6 cellular contexts compared by ENCODE assay signal in genomic region chrX:63795406-63795805, GRCh38. TPM values are rescaled to one million over a fixed set of nuclear protein-coding genes. Genes with fewer than 3 reads are reported as not detected.
DNase-seq lines count a peak whose midpoint lies in the region; ATAC-seq lines count a peak whose summit lies in the region.
"Not testable (repeated sequence)": the region's sequence is repeated elsewhere in the genome, so short reads cannot be mapped to it uniquely, and the experiment has no call there.

No MANE protein-coding gene starts in this region.

- CTCF ChIA-PET in activated CD4-positive, alpha-beta T cell treated with anti-CD3 and anti-CD28 coated beads for 36 hours (lab: Charles Lee) = not testable (repeated sequence)

- H3K4me1 Mint-ChIP-seq in activated CD4-positive, alpha-beta T cell treated with anti-CD3 and anti-CD28 coated beads for 36 hours = peaks cover 13% of the 10 kb centered on the region
- not testable (repeated sequence) for H3K4me1 Mint-ChIP-seq in activated T-cell treated with anti-CD3 and anti-CD28 coated beads, Interleukin-2, amount 50 U/mL, for 4 hours (ENCODE audit: low read depth); activated naive CD4-positive, alpha-beta T cell treated with anti-CD3 and anti-CD28 coated beads, Interleukin-2, amount 50 U/mL, for 24 hours; activated naive CD8-positive, alpha-beta T cell treated with anti-CD3 and anti-CD28 coated beads, Interleukin-2, amount 50 U/mL, for 24 hours; stimulated activated naive CD8-positive, alpha-beta T cell treated with anti-CD3 and anti-CD28 coated beads, Interleukin-15, amount 100 ng/mL, for 72 hours

- not testable (repeated sequence) for H3K36me3 Mint-ChIP-seq in activated CD4-positive, alpha-beta T cell treated with anti-CD3 and anti-CD28 coated beads for 36 hours (ENCODE audit: low read depth); activated T-cell treated with anti-CD3 and anti-CD28 coated beads, Interleukin-2, amount 50 U/mL, for 4 hours (ENCODE audit: insufficient read depth); activated naive CD4-positive, alpha-beta T cell treated with anti-CD3 and anti-CD28 coated beads, Interleukin-2, amount 50 U/mL, for 24 hours; activated naive CD8-positive, alpha-beta T cell treated with anti-CD3 and anti-CD28 coated beads, Interleukin-2, amount 50 U/mL, for 24 hours (ENCODE audit: low read depth)

- POLR2A ChIA-PET in activated CD4-positive, alpha-beta T cell treated with anti-CD3 and anti-CD28 coated beads for 36 hours (lab: Charles Lee) = not testable (repeated sequence)

- H3K27me3 Mint-ChIP-seq in activated CD4-positive, alpha-beta T cell treated with anti-CD3 and anti-CD28 coated beads for 36 hours; activated T-cell treated with anti-CD3 and anti-CD28 coated beads, Interleukin-2, amount 50 U/mL, for 4 hours (ENCODE audit: low read depth); activated naive CD4-positive, alpha-beta T cell treated with anti-CD3 and anti-CD28 coated beads, Interleukin-2, amount 50 U/mL, for 24 hours; activated naive CD8-positive, alpha-beta T cell treated with anti-CD3 and anti-CD28 coated beads, Interleukin-2, amount 50 U/mL, for 24 hours: not testable (repeated sequence)
- peaks cover 11% of the 10 kb centered on the region for H3K27me3 Mint-ChIP-seq in stimulated activated naive CD8-positive, alpha-beta T cell treated with anti-CD3 and anti-CD28 coated beads, Interleukin-15, amount 100 ng/mL, for 72 hours

- peak; percentile 5 for DNase-seq in activated CD4-positive, alpha-beta T cell treated with anti-CD3 and anti-CD28 coated beads for 36 hours
- not testable (repeated sequence) for DNase-seq in activated T-cell treated with anti-CD3 and anti-CD28 coated beads, Interleukin-2, amount 50 U/mL, for 4 hours; activated naive CD8-positive, alpha-beta T cell treated with anti-CD3 and anti-CD28 coated beads, Interleukin-2, amount 50 U/mL, for 24 hours; stimulated activated naive CD8-positive, alpha-beta T cell treated with anti-CD3 and anti-CD28 coated beads, Interleukin-15, amount 100 ng/mL, for 72 hours
- peak; percentile 1 for DNase-seq in stimulated activated CD4-positive, alpha-beta T cell treated with anti-CD3 and anti-CD28 coated beads, Interleukin-15, amount 100 ng/mL, for 24 hours

- not testable (repeated sequence) for H3K9me3 Mint-ChIP-seq in activated CD4-positive, alpha-beta T cell treated with anti-CD3 and anti-CD28 coated beads for 36 hours (ENCODE audit: low read depth); activated T-cell treated with anti-CD3 and anti-CD28 coated beads, Interleukin-2, amount 50 U/mL, for 4 hours; activated naive CD4-positive, alpha-beta T cell treated with anti-CD3 and anti-CD28 coated beads, Interleukin-2, amount 50 U/mL, for 24 hours; activated naive CD8-positive, alpha-beta T cell treated with anti-CD3 and anti-CD28 coated beads, Interleukin-2, amount 50 U/mL, for 24 hours
- H3K9me3 Mint-ChIP-seq in stimulated activated naive CD8-positive, alpha-beta T cell treated with anti-CD3 and anti-CD28 coated beads, Interleukin-15, amount 100 ng/mL, for 72 hours = peaks cover 0 to 16% of the 10 kb centered on the region in 2 donors

- ATAC-seq in activated CD4-positive, alpha-beta T cell treated with anti-CD3 and anti-CD28 coated beads for 36 hours = peak; percentile 82
- ATAC-seq in activated T-cell treated with anti-CD3 and anti-CD28 coated beads, Interleukin-2, amount 50 U/mL, for 4 hours = peak; percentile 85 to 86
- peak; percentile 71 for ATAC-seq in activated naive CD8-positive, alpha-beta T cell treated with anti-CD3 and anti-CD28 coated beads, Interleukin-2, amount 50 U/mL, for 24 hours
- peak; percentile 49 for ATAC-seq in stimulated activated naive CD8-positive, alpha-beta T cell treated with anti-CD3 and anti-CD28 coated beads, Interleukin-15, amount 100 ng/mL, for 72 hours

- H3K27ac Mint-ChIP-seq in activated CD4-positive, alpha-beta T cell treated with anti-CD3 and anti-CD28 coated beads for 36 hours; activated naive CD8-positive, alpha-beta T cell treated with anti-CD3 and anti-CD28 coated beads, Interleukin-2, amount 50 U/mL, for 24 hours; stimulated activated naive CD8-positive, alpha-beta T cell treated with anti-CD3 and anti-CD28 coated beads, Interleukin-15, amount 100 ng/mL, for 72 hours: not testable (repeated sequence)
- peak overlapping the region; percentile 79 for H3K27ac Mint-ChIP-seq in activated naive CD4-positive, alpha-beta T cell treated with anti-CD3 and anti-CD28 coated beads, Interleukin-2, amount 50 U/mL, for 24 hours

- H3K4me3 Mint-ChIP-seq in activated CD4-positive, alpha-beta T cell treated with anti-CD3 and anti-CD28 coated beads for 36 hours; activated T-cell treated with anti-CD3 and anti-CD28 coated beads, Interleukin-2, amount 50 U/mL, for 4 hours; activated naive CD4-positive, alpha-beta T cell treated with anti-CD3 and anti-CD28 coated beads, Interleukin-2, amount 50 U/mL, for 24 hours; activated naive CD8-positive, alpha-beta T cell treated with anti-CD3 and anti-CD28 coated beads, Interleukin-2, amount 50 U/mL, for 24 hours; stimulated activated naive CD8-positive, alpha-beta T cell treated with anti-CD3 and anti-CD28 coated beads, Interleukin-15, amount 100 ng/mL, for 72 hours: not testable (repeated sequence)

- intact Hi-C loops in activated CD4-positive, alpha-beta T cell treated with anti-CD3 and anti-CD28 coated beads for 36 hours (cut with DNase I, micrococcal nuclease) = not testable (repeated sequence)

RNA-seq across cellular contexts. Expression of gene ARHGEF9, which starts 10.4 kb away (rescaled TPM):
- 10 to 100 TPM; 16.0 to 22.0 TPM for total RNA-seq in activated CD4-positive, alpha-beta T cell treated with anti-CD3 and anti-CD28 coated beads for 36 hours
- 1 to 10 TPM; 7.8 to 9.6 (median 9.5) TPM for total RNA-seq in activated T-cell treated with anti-CD3 and anti-CD28 coated beads, Interleukin-2, amount 50 U/mL, for 4 hours
